9 cellular contexts compared by ENCODE assay signal in the genomic region with DNA sequence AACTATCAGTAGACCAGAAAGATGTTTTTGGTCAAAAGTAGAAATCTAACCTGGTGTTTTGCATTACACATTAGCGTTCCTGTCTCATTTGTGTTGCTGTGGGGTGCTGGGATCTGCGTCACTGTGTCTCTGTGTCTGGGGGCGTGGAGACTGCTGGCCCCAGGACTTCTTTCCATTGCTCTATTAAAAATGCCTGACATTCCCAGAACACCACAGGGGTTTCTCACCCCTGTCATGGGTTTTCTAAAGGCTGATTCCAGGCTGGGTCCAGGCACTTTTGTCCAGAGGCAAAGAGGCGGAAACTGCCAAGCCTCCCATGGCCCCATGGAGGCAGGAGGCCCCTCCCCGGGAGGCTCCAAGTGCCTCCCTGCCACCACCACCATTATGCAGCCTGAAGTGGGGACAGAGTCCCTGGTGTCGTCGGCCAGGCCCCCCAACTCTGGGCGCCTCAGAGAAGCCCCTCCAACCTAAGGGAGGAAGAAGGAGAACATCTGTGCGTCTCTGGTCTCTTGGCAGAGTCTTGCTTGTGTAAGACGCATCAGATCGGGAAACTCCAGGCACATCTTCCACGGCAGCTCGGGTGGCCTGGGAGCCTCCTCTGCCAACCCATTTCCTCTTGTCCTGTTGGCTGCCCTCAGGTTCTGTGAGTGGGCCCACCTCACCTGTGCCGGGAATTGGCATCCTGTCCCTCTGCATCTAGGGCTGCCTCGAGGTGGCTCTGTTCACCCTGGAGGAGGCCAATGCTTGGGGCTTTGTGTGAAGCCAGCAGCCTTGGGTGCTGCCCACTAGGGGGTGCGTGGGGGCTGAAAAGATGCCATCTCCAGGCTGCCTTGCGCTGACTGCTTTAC. TPM values are rescaled to one million over a fixed set of nuclear protein-coding genes. Genes with fewer than 3 reads are reported as not detected.
A peak's percentile ranks its signal among the peaks of the same experiment; 100 is the strongest.
DNase-seq lines count a peak whose midpoint lies in the region; ATAC-seq, FAIRE-seq and TF ChIP-seq lines count a peak whose summit lies in the region.
"Had no signal": no experiment of that assay in that cellular context is flagged by ENCODE, and none has a peak within 500 bp of the region (broad histone marks: within the 10 kb centered on the region; RNA-seq: fewer than 3 reads in every experiment).

No MANE protein-coding gene starts in this region.

- TF ChIP-seq POLR2A in A549 (IDR thresholded peaks at IDR 0.05; ENCODE audit: low read length) (no peak), suprapubic skin (IDR thresholded peaks at IDR 0.05) (no peak)

- H3K4me3 Mint-ChIP-seq in neural progenitor cell, result peak overlapping the region; percentile 63
- no peak overlapping the region for H3K4me3 Mint-ChIP-seq in activated T-helper 1 cell treated with anti-CD3 and anti-CD28 coated beads, Interleukin-12 subunit alpha, Interleukin-12 subunit beta, Interleukin-2, Interleukin-4 antibody, amounts not matched to agents 30 ng/mL and 10 ng/mL and 1 ng/mL, durations not matched to agents 14 hours and 24 hours and 36 hours
- H3K4me3 Mint-ChIP-seq: stimulated activated naive CD8-positive, alpha-beta T cell treated with anti-CD3 and anti-CD28 coated beads, Interleukin-15, Interleukin-2, amounts not matched to agents 100 ng/mL and 50 ng/mL, for 24 hours had no signal

- H2AFZ ChIP-seq in mammary epithelial cell (ENCODE audit: low read depth, low read length), result no peak overlapping the region
- no peak overlapping the region for H2AFZ ChIP-seq in neural progenitor cell (replicated peaks)

- intact Hi-C loops in mammary epithelial cell (cut with micrococcal nuclease), result no loop called here
- intact Hi-C loops in activated T-helper 1 cell treated with anti-CD3 and anti-CD28 coated beads, Interleukin-12 subunit alpha, Interleukin-12 subunit beta, Interleukin-2, Interleukin-4 antibody, amounts not matched to agents 30 ng/mL and 10 ng/mL and 1 ng/mL, durations not matched to agents 14 hours and 24 hours and 36 hours (cut with micrococcal nuclease), result no loop called here

- in situ Hi-C loops in mammary epithelial cell (cut with MboI; ENCODE audit: low sequenced_read_pairs in 2 of 2), result no loop called here

- H3K4me1 ChIP-seq in A549, result peaks cover 19% of the 10 kb centered on the region; the same call in 2 of the 3 replicates
- no peaks in the 10 kb centered on the region for H3K4me1 ChIP-seq in mammary epithelial cell (ENCODE audit: insufficient read depth, low read length)
- peaks cover 57% of the 10 kb centered on the region for H3K4me1 ChIP-seq in neural progenitor cell
- H3K4me1 ChIP-seq in suprapubic skin, result no peaks in the 10 kb centered on the region

- H4K20me1 ChIP-seq in mammary epithelial cell (ENCODE audit: insufficient read depth, low read length) (no peaks in the 10 kb centered on the region), neural progenitor cell (ENCODE audit: low read depth) (no peaks in the 10 kb centered on the region)

- H3K27me3 ChIP-seq in mammary epithelial cell (ENCODE audit: insufficient read depth, low read length) (peaks cover 10% of the 10 kb centered on the region), neural progenitor cell (no peaks in the 10 kb centered on the region), suprapubic skin (peaks cover 59% of the 10 kb centered on the region)

- peaks cover 23% of the 10 kb centered on the region for H3F3A ChIP-seq in neural progenitor cell (ENCODE audit: low read depth)

- POLR2A ChIA-PET in A549 (lab: Yijun Ruan, JAX), result no interaction called here

- BruUV-seq in mammary epithelial cell (replicated peaks; lab: Mats Ljungman, UMichigan), result no TSS peak

- H3K36me3 Mint-ChIP-seq in neural progenitor cell, result peaks cover 8% of the 10 kb centered on the region
- no peaks in the 10 kb centered on the region for H3K36me3 Mint-ChIP-seq in activated T-helper 1 cell treated with anti-CD3 and anti-CD28 coated beads, Interleukin-12 subunit alpha, Interleukin-12 subunit beta, Interleukin-2, Interleukin-4 antibody, amounts not matched to agents 30 ng/mL and 10 ng/mL and 1 ng/mL, durations not matched to agents 14 hours and 24 hours and 36 hours (ENCODE audit: low read depth)

- FAIRE-seq in A549 (lab: Jason Lieb, UNC), result no peak

- peak; percentile 59 to 73 for TF ChIP-seq RAD21 in A549 (conservative IDR thresholded peaks at IDR 0.05 in 1 of 2, IDR thresholded peaks at IDR 0.05 in 1 of 2)

- no peak overlapping the region for H3K4me3 ChIP-seq in A549
- H3K4me3 ChIP-seq in mammary epithelial cell (replicated peaks in 1 of 3; ENCODE audit: insufficient read depth in 1 of 3, low read depth in 2 of 3, low read length in 3 of 3), result no peak overlapping the region
- H3K4me3 ChIP-seq in neural progenitor cell, result no peak overlapping the region
- H3K4me3 ChIP-seq in suprapubic skin, result no peak overlapping the region

- peaks cover 78% of the 10 kb centered on the region for H3K4me1 Mint-ChIP-seq in neural progenitor cell
- no peaks in the 10 kb centered on the region for H3K4me1 Mint-ChIP-seq in activated T-helper 1 cell treated with anti-CD3 and anti-CD28 coated beads, Interleukin-12 subunit alpha, Interleukin-12 subunit beta, Interleukin-2, Interleukin-4 antibody, amounts not matched to agents 30 ng/mL and 10 ng/mL and 1 ng/mL, durations not matched to agents 14 hours and 24 hours and 36 hours (ENCODE audit: low read depth)

- peaks cover 2% of the 10 kb centered on the region for H3K9me3 Mint-ChIP-seq in neural progenitor cell
- H3K9me3 Mint-ChIP-seq in activated T-helper 1 cell treated with anti-CD3 and anti-CD28 coated beads, Interleukin-12 subunit alpha, Interleukin-12 subunit beta, Interleukin-2, Interleukin-4 antibody, amounts not matched to agents 30 ng/mL and 10 ng/mL and 1 ng/mL, durations not matched to agents 14 hours and 24 hours and 36 hours, result no peaks in the 10 kb centered on the region
- H3K9me3 Mint-ChIP-seq: stimulated activated naive CD8-positive, alpha-beta T cell treated with anti-CD3 and anti-CD28 coated beads, Interleukin-15, Interleukin-2, amounts not matched to agents 100 ng/mL and 50 ng/mL, for 24 hours had no signal

- H3K4me2 ChIP-seq in A549 (no peak overlapping the region), mammary epithelial cell (ENCODE audit: insufficient read depth, low read depth, low read length) (no peak overlapping the region), neural progenitor cell (peak overlapping the region; percentile 15)

- CTCF ChIA-PET in A549 (lab: Yijun Ruan, JAX) (interaction anchor here (1.1 kb wide), 1 partner anchor 11 kb away, joined by 4 read pairs; no protein-coding TSS in a partner anchor), mammary epithelial cell (lab: Charles Lee; ENCODE audit: low non-redundant PET) (no interaction called here)

- H3K36me3 ChIP-seq in mammary epithelial cell (ENCODE audit: insufficient read depth, low read length) (no peaks in the 10 kb centered on the region), neural progenitor cell (no peaks in the 10 kb centered on the region), suprapubic skin (no peaks in the 10 kb centered on the region)

- peak; percentile 73 to 74 for DNase-seq in A549 (ENCODE audit: low read depth in 1 of 2, low spot score in 1 of 2)
- DNase-seq in GM03348 (ENCODE audit: low spot score), result peak; percentile 67
- DNase-seq in NCI-H446 treated with DMSO at 0.1 percent for 48 hours (lab: John Stamatoyannopoulos, UW), result peak; percentile 6
- DNase-seq in mammary epithelial cell, result no peak
- DNase-seq in neural progenitor cell (ENCODE audit: low spot score), result peak; percentile 75
- no peak for DNase-seq in DMS79 (lab: John Stamatoyannopoulos, UW)
- DNase-seq in activated T-helper 1 cell treated with anti-CD3 and anti-CD28 coated beads, Interleukin-12 subunit alpha, Interleukin-12 subunit beta, Interleukin-2, Interleukin-4 antibody, amounts not matched to agents 30 ng/mL and 10 ng/mL and 1 ng/mL, durations not matched to agents 14 hours and 24 hours and 36 hours (ENCODE audit: low spot score), result no peak
- DNase-seq in suprapubic skin (ENCODE audit: low spot score in 2 of 2), result no peak

- TF ChIP-seq EP300 in A549 (IDR thresholded peaks at IDR 0.05), result no peak
- no peak for TF ChIP-seq EP300 in suprapubic skin (IDR thresholded peaks at IDR 0.05)

- 60% methylated on average over 14 of the region's 17 CpGs for WGBS in A549 (ENCODE audit: missing lambda C conversion rate)
- WGBS in mammary epithelial cell (ENCODE audit: low coverage, missing lambda C conversion rate), result 66% methylated on average over 10 of the region's 17 CpGs
- 71% methylated on average over 4 of the region's 17 CpGs for WGBS in suprapubic skin

- H3K9me3 ChIP-seq in A549 (no peaks in the 10 kb centered on the region), mammary epithelial cell (replicated peaks; ENCODE audit: insufficient read depth, low read length) (no peaks in the 10 kb centered on the region), neural progenitor cell (ENCODE audit: low read depth) (no peaks in the 10 kb centered on the region), suprapubic skin (no peaks in the 10 kb centered on the region)

- dilution Hi-C loops in mammary epithelial cell (cut with HindIII; ENCODE audit: low sequenced_read_pairs), result no loop called here

- peak; percentile 74 to 88 for ATAC-seq in A549

- H3K27ac ChIP-seq in A549 (no peak overlapping the region), mammary epithelial cell (ENCODE audit: insufficient read depth, low read depth, low read length) (no peak overlapping the region), neural progenitor cell (peak overlapping the region; percentile 22), suprapubic skin (no peak overlapping the region)

- peaks cover 7% of the 10 kb centered on the region for H3K27me3 Mint-ChIP-seq in neural progenitor cell (ENCODE audit: insufficient read depth, low read depth)
- H3K27me3 Mint-ChIP-seq in activated T-helper 1 cell treated with anti-CD3 and anti-CD28 coated beads, Interleukin-12 subunit alpha, Interleukin-12 subunit beta, Interleukin-2, Interleukin-4 antibody, amounts not matched to agents 30 ng/mL and 10 ng/mL and 1 ng/mL, durations not matched to agents 14 hours and 24 hours and 36 hours (ENCODE audit: insufficient read depth), result peaks cover 3% of the 10 kb centered on the region

- H3K9ac ChIP-seq in mammary epithelial cell (ENCODE audit: insufficient read depth, low read length), result no peak overlapping the region
- H3K9ac ChIP-seq in neural progenitor cell, result no peak overlapping the region

- H3K79me2 ChIP-seq in mammary epithelial cell (ENCODE audit: insufficient read depth, low read length) (no peaks in the 10 kb centered on the region), neural progenitor cell (ENCODE audit: low read depth) (no peaks in the 10 kb centered on the region)

- peak; percentile 52 for TF ChIP-seq CTCF in A549 (IDR thresholded peaks at IDR 0.05)
- peak; percentile 20 to 46 for TF ChIP-seq CTCF in mammary epithelial cell (conservative IDR thresholded peaks at IDR 0.05 in 1 of 2, IDR thresholded peaks at IDR 0.05 in 1 of 2; ENCODE audit: extremely low read depth in 1 of 2, insufficient read depth in 1 of 2, low read depth in 1 of 2, low read length in 2 of 2)
- peak; percentile 20 for TF ChIP-seq CTCF in neural progenitor cell (IDR thresholded peaks at IDR 0.05)
- no peak for TF ChIP-seq CTCF in suprapubic skin (IDR thresholded peaks at IDR 0.05)

- H3K27ac Mint-ChIP-seq in neural progenitor cell, result peak overlapping the region; percentile 94
- H3K27ac Mint-ChIP-seq in activated T-helper 1 cell treated with anti-CD3 and anti-CD28 coated beads, Interleukin-12 subunit alpha, Interleukin-12 subunit beta, Interleukin-2, Interleukin-4 antibody, amounts not matched to agents 30 ng/mL and 10 ng/mL and 1 ng/mL, durations not matched to agents 14 hours and 24 hours and 36 hours, result no peak overlapping the region
- H3K27ac Mint-ChIP-seq: stimulated activated naive CD8-positive, alpha-beta T cell treated with anti-CD3 and anti-CD28 coated beads, Interleukin-15, Interleukin-2, amounts not matched to agents 100 ng/mL and 50 ng/mL, for 24 hours had no signal

RNA-seq across cellular contexts. Expression of a gene that starts 13.8 kb away (rescaled TPM):
- polyA plus RNA-seq in A549 (2011; rRNA removed) (0.59 and 0.78 TPM in 2 replicates), A549 (2017; fragmentation: RNase III; extraction: RNeasy Plus Mini Kit Qiagen cat#74134 plus additional on column Dnase treatment) (0.57 to 0.67 TPM (median 0.66 TPM) in 3 replicates), mammary epithelial cell (0.01 TPM)
- 0.42 and 0.71 TPM in 2 replicates for polyA plus RNA-seq in A549 (2012; cell fraction: cytosol; rRNA removed)
- polyA plus RNA-seq in A549 (2012; cell fraction: nucleus; rRNA removed), result 1.9 and 2.7 TPM in 2 replicates
- 0.12 and 0.73 TPM in 2 replicates for polyA minus RNA-seq in A549 (2011; rRNA and poly(A)+ RNA removed)
- total RNA-seq in mammary epithelial cell (1 to 10 TPM in 1 of 2 donors, under 1 TPM in 1; 0.09 to 1.8 TPM), neural progenitor cell (ENCODE audit: low replicate concordance) (28.8 and 63.1 TPM in 2 replicates), suprapubic skin (1 to 10 TPM in 2 of 4 donors, under 1 TPM in 2; 0.45 to 2.4 (median 1.2) TPM)
- polyA minus RNA-seq in mammary epithelial cell, result not detected
- not detected in 2 replicates for total RNA-seq in activated T-helper 1 cell treated with anti-CD3 and anti-CD28 coated beads, Interleukin-12 subunit alpha, Interleukin-12 subunit beta, Interleukin-2, Interleukin-4 antibody, amounts not matched to agents 30 ng/mL and 10 ng/mL and 1 ng/mL, durations not matched to agents 14 hours and 24 hours and 36 hours

Comparison
In these comparisons a context has a peak if more than half of its experiments do, and no peak if none do; other contexts are left out.
1. DNase-seq: peak in A549 (2 of 2), GM03348 (single experiment), NCI-H446 treated with DMSO at 0.1 percent for 48 hours (single experiment) and neural progenitor cell (single experiment); none in mammary epithelial cell (single experiment), DMS79 (single experiment), activated T-helper 1 cell treated with anti-CD3 and anti-CD28 coated beads, Interleukin-12 subunit alpha, Interleukin-12 subunit beta, Interleukin-2, Interleukin-4 antibody, amounts not matched to agents 30 ng/mL and 10 ng/mL and 1 ng/mL, durations not matched to agents 14 hours and 24 hours and 36 hours (single experiment) and suprapubic skin (0 of 2).
2. CTCF ChIP-seq: peak in A549 (single experiment), mammary epithelial cell (2 of 2) and neural progenitor cell (single experiment); none in suprapubic skin (0 of 2).